ENCODE assay signal across 7 cellular contexts in genomic region chr4:137531951-137532868, GRCh38. TPM values are rescaled to one million over a fixed set of nuclear protein-coding genes. Genes with fewer than 3 reads are reported as not detected.
DNase-seq lines count a peak whose midpoint lies in the region; TF ChIP-seq lines count a peak whose summit lies in the region.

Gene PCDH18 (minus strand): TSS chr4:137532494. CDS start chr4:137532088, 406 bp downstream.

- TF ChIP-seq CTCF in GM06990 (IDR thresholded peaks at IDR 0.05; ENCODE audit: insufficient read depth, low read length, poor library complexity, severe bottlenecking) (no peak), breast epithelium (IDR thresholded peaks at IDR 0.05) (no peak)

- H3K4me3 ChIP-seq in GM06990 (replicated peaks; ENCODE audit: low read depth, low read length): peak within 1 kb of the TSS; percentile 56
- peak within 1 kb of the TSS; percentile 57 to 76 (median 58) for H3K4me3 ChIP-seq in breast epithelium
- H3K4me3 ChIP-seq in iPS-20b (ENCODE audit: low read length): peak within 1 kb of the TSS; percentile 90
- peak within 1 kb of the TSS; percentile 62 to 82 (median 71) for H3K4me3 ChIP-seq in skeletal muscle tissue (ENCODE audit: low read length in 3 of 3)

- TF ChIP-seq POLR2A in breast epithelium (IDR thresholded peaks at IDR 0.05): no peak

- H3K9ac ChIP-seq in iPS-20b (ENCODE audit: low read depth, low read length): peak within 1 kb of the TSS; percentile 84
- H3K9ac ChIP-seq in skeletal muscle tissue (ENCODE audit: low read depth in 1 of 3, low read length in 3 of 3): peak within 1 kb of the TSS; percentile 54 to 63 (median 55)

- H3K4me1 ChIP-seq in breast epithelium (no peaks in the 10 kb centered on the region), iPS-20b (ENCODE audit: insufficient read depth, low read length) (peaks cover 47% of the 10 kb centered on the region), skeletal muscle tissue (ENCODE audit: control insufficient read depth in 3 of 3, insufficient read depth in 3 of 3, low read length in 3 of 3) (peaks cover 0 to 6% (median 0%) of the 10 kb centered on the region in 3 donors)

- no peaks in the 10 kb centered on the region for H3K36me3 ChIP-seq in GM06990 (ENCODE audit: control insufficient read depth, insufficient read depth, low read length)
- H3K36me3 ChIP-seq in breast epithelium: no peaks in the 10 kb centered on the region
- peaks cover 34% of the 10 kb centered on the region for H3K36me3 ChIP-seq in iPS-20b (ENCODE audit: insufficient read depth, low read depth, low read length)
- no peaks in the 10 kb centered on the region for H3K36me3 ChIP-seq in skeletal muscle tissue (ENCODE audit: control insufficient read depth in 3 of 3, insufficient read depth in 3 of 3, low read length in 3 of 3)

- H3K27me3 ChIP-seq in GM06990 (replicated peaks; ENCODE audit: control insufficient read depth, insufficient read depth, low read length) (no peaks in the 10 kb centered on the region), breast epithelium (no peaks in the 10 kb centered on the region), iPS-20b (ENCODE audit: insufficient read depth, low read length) (no peaks in the 10 kb centered on the region), skeletal muscle tissue (ENCODE audit: control insufficient read depth in 3 of 3, insufficient read depth in 3 of 3, low read length in 3 of 3) (peaks cover 0 to 3% (median 0%) of the 10 kb centered on the region in 3 donors)

- H3K9me3 ChIP-seq in breast epithelium: no peaks in the 10 kb centered on the region
- H3K9me3 ChIP-seq in iPS-20b (ENCODE audit: insufficient read depth, low read depth, low read length): no peaks in the 10 kb centered on the region
- no peaks in the 10 kb centered on the region for H3K9me3 ChIP-seq in skeletal muscle tissue (ENCODE audit: control insufficient read depth in 3 of 3, low read length in 3 of 3)

- intact Hi-C loops in breast epithelium (cut with DNase I; ENCODE audit: low total_unique reads): no loop called here

- H3K27ac ChIP-seq in breast epithelium: peak within 1 kb of the TSS; percentile 82 to 92
- H3K27ac ChIP-seq in iPS-20b (ENCODE audit: low read length): peak within 1 kb of the TSS; percentile 54
- H3K27ac ChIP-seq in skeletal muscle tissue (ENCODE audit: low read depth, low read length): peak within 1 kb of the TSS; percentile 78

- DNase-seq in GM06990 (ENCODE audit: extremely low read depth, insufficient read length): no peak
- DNase-seq in H4 (ENCODE audit: low spot score): peak; percentile 95
- peak; percentile 66 for DNase-seq in NCI-H345 (lab: John Stamatoyannopoulos, UW)
- peak; percentile 64 to 79 for DNase-seq in breast epithelium (ENCODE audit: low spot score in 2 of 2)
- no peak for DNase-seq in stimulated activated CD8-positive, alpha-beta memory T cell treated with anti-CD3 and anti-CD28 coated beads, Interleukin-4, amount 100 ng/mL, for 48 hours

RNA-seq across cellular contexts. Expression of gene PCDH18, which starts in this region (rescaled TPM):
- 78.9 and 106 TPM in 2 replicates for total RNA-seq in H4 (2014; rRNA removed; shearing (Covaris generic))
- total RNA-seq in breast epithelium (10 to 100 TPM; 34.2 to 67.2 (median 52.1) TPM), skeletal muscle tissue (57.4 TPM)

Comparison
In these comparisons a context has a peak if more than half of its experiments do, and no peak if none do; other contexts are left out.
1. DNase-seq: peak in H4 (single experiment), NCI-H345 (single experiment) and breast epithelium (2 of 2); none in GM06990 (single experiment) and stimulated activated CD8-positive, alpha-beta memory T cell treated with anti-CD3 and anti-CD28 coated beads, Interleukin-4, amount 100 ng/mL, for 48 hours (single experiment).
2. Peak in every context shown above with its lines, with median percentiles within 50 percentile points of each other: H3K4me3 ChIP-seq and H3K27ac ChIP-seq.